Comparison of ENCODE assay signal across 21 cellular contexts in the genomic region with DNA sequence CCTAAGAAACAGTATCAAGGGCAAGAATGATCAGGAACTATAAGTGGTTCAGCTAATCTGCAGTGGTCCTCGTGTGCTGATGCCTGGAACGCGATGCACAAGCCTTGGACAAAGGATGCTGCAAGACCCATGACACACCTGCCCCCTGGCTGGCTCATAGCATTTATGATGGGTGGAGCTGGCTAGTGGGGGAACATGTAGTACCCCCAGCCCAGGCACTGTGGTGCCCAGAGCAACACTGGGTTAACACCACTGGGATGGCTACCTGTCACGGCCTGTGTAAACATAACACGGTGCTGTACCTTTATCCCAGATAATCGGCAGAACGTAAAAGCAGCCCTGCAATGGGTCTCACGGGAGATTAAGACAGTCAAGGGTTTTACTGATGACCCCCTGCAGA.
"Had no signal": no experiment of that assay in that cellular context is flagged by ENCODE, and none has a peak within 500 bp of the region (broad histone marks: within the 10 kb centered on the region; RNA-seq: fewer than 3 reads in every experiment).

No MANE protein-coding gene starts in this region.

- H3K9me3 Mint-ChIP-seq: activated B cell treated with CpG ODN at 0.5 μM for 24 hours; activated CD4-positive, alpha-beta T cell treated with anti-CD3 and anti-CD28 coated beads, Interleukin-2, amount 10 ng/mL, durations not matched to agents 24 days and 14 days; activated naive CD8-positive, alpha-beta T cell treated with anti-CD3 and anti-CD28 coated beads for 36 hours; stimulated activated effector memory CD8-positive, alpha-beta T cell treated with anti-CD3 and anti-CD28 coated beads, Interleukin-12 subunit alpha, Interleukin-12 subunit beta, amount 100 ng/mL, for 72 hours had no signal

- H3K4me1 ChIP-seq: colonic mucosa, gastroesophageal sphincter, heart right ventricle, lower lobe of right lung, parathyroid adenoma, tibial nerve had no signal

- H3K79me2 ChIP-seq: parathyroid adenoma had no signal

- ATAC-seq: activated CD8-positive, alpha-beta T cell treated with anti-CD3 and anti-CD28 coated beads, Interleukin-2, amount 10 ng/mL, durations not matched to agents 7 days and 5 days; gastroesophageal sphincter; left cardiac atrium; lower lobe of right lung; stimulated activated effector memory CD8-positive, alpha-beta T cell treated with anti-CD3 and anti-CD28 coated beads, Interleukin-12 subunit alpha, Interleukin-12 subunit beta, amount 100 ng/mL, for 72 hours had no signal

- H3K4me3 Mint-ChIP-seq: activated B cell treated with CpG ODN at 0.5 μM for 24 hours; activated CD4-positive, alpha-beta T cell treated with anti-CD3 and anti-CD28 coated beads, Interleukin-2, amount 10 ng/mL, durations not matched to agents 24 days and 14 days; activated CD8-positive, alpha-beta T cell treated with anti-CD3 and anti-CD28 coated beads, Interleukin-2, amount 10 ng/mL, durations not matched to agents 7 days and 5 days; activated naive CD8-positive, alpha-beta T cell treated with anti-CD3 and anti-CD28 coated beads for 36 hours; naive B cell; stimulated activated effector memory CD8-positive, alpha-beta T cell treated with anti-CD3 and anti-CD28 coated beads, Interleukin-12 subunit alpha, Interleukin-12 subunit beta, amount 100 ng/mL, for 72 hours had no signal

- H3K27ac ChIP-seq: body of pancreas, gastroesophageal sphincter, heart right ventricle, lower lobe of right lung, parathyroid adenoma, tibial nerve had no signal

- H3K27me3 ChIP-seq: body of pancreas, colonic mucosa, gastroesophageal sphincter, heart right ventricle, tibial nerve had no signal

- H3K9me3 ChIP-seq: body of pancreas, colonic mucosa, gastroesophageal sphincter, heart right ventricle, lower lobe of right lung, tibial nerve had no signal

- DNase-seq: activated B cell treated with CpG ODN at 0.5 μM for 24 hours; activated CD4-positive, alpha-beta T cell treated with anti-CD3 and anti-CD28 coated beads, Interleukin-2, amount 10 ng/mL, durations not matched to agents 24 days and 14 days; activated CD8-positive, alpha-beta memory T cell treated with anti-CD3 and anti-CD28 coated beads, Interleukin-2, amount 50 U/mL, for 4 hours; activated CD8-positive, alpha-beta T cell treated with anti-CD3 and anti-CD28 coated beads, Interleukin-2, amount 10 ng/mL, durations not matched to agents 7 days and 5 days; activated gamma-delta T cell; activated naive CD8-positive, alpha-beta T cell treated with anti-CD3 and anti-CD28 coated beads for 36 hours; activated T-cell treated with anti-CD3 and anti-CD28 coated beads, Interleukin-2, amount 50 U/mL, for 48 hours; amygdala; central memory CD4-positive, alpha-beta T cell; heart right ventricle; left cardiac atrium; lower lobe of right lung; midbrain; naive B cell; SW 1271 had no signal

- H3K27ac Mint-ChIP-seq: activated B cell treated with CpG ODN at 0.5 μM for 24 hours; activated CD4-positive, alpha-beta T cell treated with anti-CD3 and anti-CD28 coated beads, Interleukin-2, amount 10 ng/mL, durations not matched to agents 24 days and 14 days; activated CD8-positive, alpha-beta T cell treated with anti-CD3 and anti-CD28 coated beads, Interleukin-2, amount 10 ng/mL, durations not matched to agents 7 days and 5 days; activated naive CD8-positive, alpha-beta T cell treated with anti-CD3 and anti-CD28 coated beads for 36 hours; stimulated activated effector memory CD8-positive, alpha-beta T cell treated with anti-CD3 and anti-CD28 coated beads, Interleukin-12 subunit alpha, Interleukin-12 subunit beta, amount 100 ng/mL, for 72 hours had no signal

- H3K36me3 ChIP-seq: colonic mucosa had no signal

- H3K4me3 ChIP-seq: body of pancreas, colonic mucosa, gastroesophageal sphincter, heart right ventricle, lower lobe of right lung, tibial nerve had no signal

- H2AFZ ChIP-seq: parathyroid adenoma had no signal

- H3K9ac ChIP-seq: parathyroid adenoma had no signal

- H3K4me1 Mint-ChIP-seq: activated B cell treated with CpG ODN at 0.5 μM for 24 hours; naive B cell; stimulated activated effector memory CD8-positive, alpha-beta T cell treated with anti-CD3 and anti-CD28 coated beads, Interleukin-12 subunit alpha, Interleukin-12 subunit beta, amount 100 ng/mL, for 72 hours had no signal

- H3K27me3 Mint-ChIP-seq: activated B cell treated with CpG ODN at 0.5 μM for 24 hours; activated CD4-positive, alpha-beta T cell treated with anti-CD3 and anti-CD28 coated beads, Interleukin-2, amount 10 ng/mL, durations not matched to agents 24 days and 14 days; activated naive CD8-positive, alpha-beta T cell treated with anti-CD3 and anti-CD28 coated beads for 36 hours; naive B cell had no signal
